1 cellular context compared by ENCODE assay signal in genomic region chr1:113928950-113929749, GRCh38.
A peak's percentile ranks its signal among the peaks of the same experiment; 100 is the strongest.
TF ChIP-seq lines count a peak whose summit lies in the region.

Gene HIPK1, plus strand, starts transcription at chr1:113929324.

TF ChIP-seq in K562, 482 proteins besides CTCF, POLR2A, EP300 and RAD21 (continued from another document and continues in another):
- TF ChIP-seq SFPQ (IDR thresholded peaks at IDR 0.05; ENCODE audit: low read depth, low read length): no peak
- TF ChIP-seq TEAD1 (CRISPR knock-in tag; IDR thresholded peaks at IDR 0.05): peak; percentile 63 to 92; a peak in 3 of 4 replicates
- TF ChIP-seq ZNF668 (CRISPR knock-in tag; IDR thresholded peaks at IDR 0.05): no peak
- no peak; the same call in 1 of the 2 replicates for TF ChIP-seq GATA2 (CRISPR knock-in tag; IDR thresholded peaks at IDR 0.05)
- peak; percentile 75 for TF ChIP-seq ZBTB9 (CRISPR knock-in tag; IDR thresholded peaks at IDR 0.05)
- no peak; the same call in 1 of the 2 replicates for TF ChIP-seq OTX1 (CRISPR knock-in tag; IDR thresholded peaks at IDR 0.05)
- no peak for TF ChIP-seq CTCFL (IDR thresholded peaks at IDR 0.05; ENCODE audit: borderline replicate concordance, insufficient read depth, low read depth, low read length, poor library complexity, severe bottlenecking)
- TF ChIP-seq MBD2 (IDR thresholded peaks at IDR 0.05; ENCODE audit: borderline replicate concordance, low read depth): peak; percentile 87; the same call in 1 of the 2 replicates
- TF ChIP-seq STAG1 (CRISPR knock-in tag; IDR thresholded peaks at IDR 0.05; ENCODE audit: borderline replicate concordance): no peak
- TF ChIP-seq ZNF140 (CRISPR knock-in tag; IDR thresholded peaks at IDR 0.05): no peak
- TF ChIP-seq PRMT5 (CRISPR knock-in tag; IDR thresholded peaks at IDR 0.05): no peak
- no peak for TF ChIP-seq NFATC3 (IDR thresholded peaks at IDR 0.05)
- TF ChIP-seq MGA (IDR thresholded peaks at IDR 0.05): no peak
- peak; percentile 60; the same call in 1 of the 2 replicates for TF ChIP-seq CBFB (CRISPR knock-in tag; IDR thresholded peaks at IDR 0.05)
- TF ChIP-seq SLC30A9 (CRISPR knock-in tag; IDR thresholded peaks at IDR 0.05): no peak
- no peak for TF ChIP-seq ZBTB5 (IDR thresholded peaks at IDR 0.05)
- TF ChIP-seq SMARCA5 (IDR thresholded peaks at IDR 0.05): no peak
- no peak for TF ChIP-seq MEF2A (IDR thresholded peaks at IDR 0.05; ENCODE audit: control insufficient read depth, low read depth, low read length)
- no peak for TF ChIP-seq IRF2 (CRISPR knock-in tag; IDR thresholded peaks at IDR 0.05)
- TF ChIP-seq ZNF444 (CRISPR knock-in tag; IDR thresholded peaks at IDR 0.05): no peak
- TF ChIP-seq E2F8 (IDR thresholded peaks at IDR 0.05; ENCODE audit: low read depth, partially characterized antibody): peak; percentile 99
- TF ChIP-seq TARDBP (IDR thresholded peaks at IDR 0.05): peak; percentile 92
- peak; percentile 62 for TF ChIP-seq SMARCE1 (IDR thresholded peaks at IDR 0.05)
- peak; percentile 61 for TF ChIP-seq NFIC (IDR thresholded peaks at IDR 0.05)
- TF ChIP-seq ESRRB (CRISPR knock-in tag; IDR thresholded peaks at IDR 0.05; ENCODE audit: borderline replicate concordance): no peak
- no peak for TF ChIP-seq MECOM (CRISPR knock-in tag; IDR thresholded peaks at IDR 0.05)
- TF ChIP-seq ZNF324 (CRISPR knock-in tag; IDR thresholded peaks at IDR 0.05): peak; percentile 56; the same call in 1 of the 2 replicates
- TF ChIP-seq CREB3 (tag; conservative IDR thresholded peaks at IDR 0.05; ENCODE audit: low read depth): no peak
- TF ChIP-seq THRB (CRISPR knock-in tag; conservative IDR thresholded peaks at IDR 0.05): peak; percentile 81
- TF ChIP-seq SETDB1 (IDR thresholded peaks at IDR 0.05; ENCODE audit: low read length): no peak
- no peak for TF ChIP-seq KAT8 (IDR thresholded peaks at IDR 0.05; ENCODE audit: low read depth)
